Comparison of ENCODE assay signal across 8 cellular contexts in genomic region chr17:10197721-10198508, GRCh38. TPM values are rescaled to one million over a fixed set of nuclear protein-coding genes. Genes with fewer than 3 reads are reported as not detected.
DNase-seq lines count a peak whose midpoint lies in the region; ATAC-seq and TF ChIP-seq lines count a peak whose summit lies in the region.

No MANE protein-coding gene starts in this region.

- TF ChIP-seq CTCF in A673 (conservative IDR thresholded peaks at IDR 0.05; ENCODE audit: low read depth, low read length) (no peak), brain microvascular endothelial cell (IDR thresholded peaks at IDR 0.05; ENCODE audit: low read depth, low read length, missing control alignments) (no peak)

- BruUV-seq in A673 (replicated peaks; lab: Mats Ljungman, UMichigan) = no TSS peak

- H3K9me3 ChIP-seq in A673 (ENCODE audit: low read depth, low read length, poor library complexity, severe bottlenecking) = peaks cover 7% of the 10 kb centered on the region
- H3K9me3 ChIP-seq in GM23248 (ENCODE audit: low read depth) = no peaks in the 10 kb centered on the region
- H3K9me3 ChIP-seq in mononuclear cell (ENCODE audit: low read depth, low read length) = no peaks in the 10 kb centered on the region
- peaks cover 5% of the 10 kb centered on the region for H3K9me3 ChIP-seq in aorta (ENCODE audit: control insufficient read depth, low read length)

- H3K27ac ChIP-seq in A673 (ENCODE audit: low read depth, low read length, poor library complexity, severe bottlenecking) = no peak overlapping the region
- no peak overlapping the region for H3K27ac ChIP-seq in GM23248
- H3K27ac ChIP-seq in brain microvascular endothelial cell = no peak overlapping the region
- H3K27ac ChIP-seq in aorta (ENCODE audit: low read depth in 1 of 2, low read length in 2 of 2) = no peak overlapping the region

- intact Hi-C loops in A673 (cut with micrococcal nuclease; ENCODE audit: unreplicated experiment) (no loop called here), aorta (cut with DNase I) (no loop called here)

- POLR2A ChIA-PET in A673 (lab: Charles Lee; ENCODE audit: low non-redundant PET) = interaction anchor here (0.7 kb wide), 2 partner anchors 12 to 187 kb away, joined by 7 to 12 read pairs; no protein-coding TSS in a partner anchor

- 1% methylated on average over 64 to 77 of the region's 90 CpGs for WGBS in GM23248 (ENCODE audit: low coverage in 1 of 2, low lambda C conversion rate in 2 of 2, missing lambda C conversion rate in 2 of 2), 2 experiments
- WGBS in aorta, 2 donors = 2% methylated on average over 86 to 90 of the region's 90 CpGs

- H3K4me1 ChIP-seq in A673 (ENCODE audit: insufficient read depth, low read length, poor library complexity, severe bottlenecking) (peaks cover 5% of the 10 kb centered on the region), GM23248 (ENCODE audit: insufficient read depth) (peaks cover 1% of the 10 kb centered on the region; the same call in 1 of the 2 replicates), mononuclear cell (ENCODE audit: insufficient read depth, low read length) (peaks cover 27% of the 10 kb centered on the region), aorta (ENCODE audit: control insufficient read depth in 1 of 2, insufficient read depth in 2 of 2, low read length in 2 of 2) (no peaks in the 10 kb centered on the region)

- H3F3A ChIP-seq in GM23248 (ENCODE audit: insufficient read depth) = peaks cover 13% of the 10 kb centered on the region

- H2AFZ ChIP-seq in GM23248 = peak overlapping the region; percentile 88

- peak overlapping the region; percentile 70 for H3K9ac ChIP-seq in GM23248

- no peaks in the 10 kb centered on the region for H3K9me2 ChIP-seq in GM23248 (ENCODE audit: insufficient read depth)

- peak overlapping the region; percentile 66 for H3K4me2 ChIP-seq in GM23248 (ENCODE audit: unreplicated experiment)

- H3K79me2 ChIP-seq in GM23248 (ENCODE audit: insufficient read depth) = peaks cover 21% of the 10 kb centered on the region

- DNase-seq in A673 (ENCODE audit: low spot score) = no peak
- DNase-seq in GM23248 = peak; percentile 54
- DNase-seq in brain microvascular endothelial cell = no peak
- DNase-seq in aorta = peak; percentile 60 to 77
- DNase-seq in HPDE6-E6E7 (ENCODE audit: extremely low spot score) = no peak
- no peak for DNase-seq in activated CD4-positive, CD25-positive, alpha-beta regulatory T cell (lab: John Stamatoyannopoulos, UW)
- DNase-seq in stimulated activated naive CD4-positive, alpha-beta T cell (lab: John Stamatoyannopoulos, UW) = no peak

- H3K4me3 ChIP-seq in A673 (ENCODE audit: low read depth, low read length, poor library complexity, severe bottlenecking) (peak overlapping the region; percentile 49), GM23248 (peak overlapping the region; percentile 79), brain microvascular endothelial cell (ENCODE audit: low read depth, low read length) (peak overlapping the region; percentile 50), mononuclear cell (ENCODE audit: low read length) (peak overlapping the region; percentile 59), aorta (ENCODE audit: low read length in 2 of 2) (peak overlapping the region in 1 of 2 donors; percentile 67)

- no peaks in the 10 kb centered on the region for H4K20me1 ChIP-seq in GM23248 (ENCODE audit: insufficient read depth)

- in situ Hi-C loops in GM23248 (cut with MboI) = no loop called here
- in situ Hi-C loops in brain microvascular endothelial cell (cut with HindIII; ENCODE audit: low pct_ligation_motif_present, low sequenced_read_pairs) = no loop called here

- H3K27me3 ChIP-seq in A673 (replicated peaks; ENCODE audit: insufficient read depth, low read depth, low read length, poor library complexity) (peaks cover 21% of the 10 kb centered on the region), GM23248 (replicated peaks; ENCODE audit: insufficient read depth) (no peaks in the 10 kb centered on the region; the same call in 1 of the 2 replicates), brain microvascular endothelial cell (replicated peaks) (peaks cover 11% of the 10 kb centered on the region), mononuclear cell (ENCODE audit: insufficient read depth, low read length) (peaks cover 14% of the 10 kb centered on the region), aorta (ENCODE audit: control insufficient read depth in 1 of 2, insufficient read depth in 2 of 2, low read length in 1 of 2) (no peaks in the 10 kb centered on the region)

- CTCF ChIA-PET in A673 (lab: Charles Lee) = interaction anchor here (0.6 kb wide), 1 partner anchor 1445 kb away, joined by 7 read pairs; no protein-coding TSS in a partner anchor

- ATAC-seq in aorta (ENCODE audit: low FRiP score) = no peak

- H3K36me3 ChIP-seq in A673 (ENCODE audit: insufficient read depth, low read length, poor library complexity, severe bottlenecking) (no peaks in the 10 kb centered on the region), GM23248 (ENCODE audit: low read depth) (no peaks in the 10 kb centered on the region), brain microvascular endothelial cell (replicated peaks) (no peaks in the 10 kb centered on the region), aorta (ENCODE audit: control insufficient read depth in 1 of 2, insufficient read depth in 2 of 2, low read length in 1 of 2) (no peaks in the 10 kb centered on the region)

RNA-seq across cellular contexts. Expression of gene GAS7, which starts 0.5 kb away (rescaled TPM):
- total RNA-seq in A673 (2021) (2.3 and 2.8 TPM in 2 replicates), mononuclear cell (38.4 TPM), aorta (100 to 1,000 TPM in 1 of 2 donors, 10 to 100 TPM in 1; 56.8 to 136 TPM)
- 13.4 and 15.0 TPM in 2 replicates for total RNA-seq in GM23248 (2014; rRNA removed; shearing (Covaris generic))
- polyA plus RNA-seq in GM23248 (2016; fragmentation: Nextera tagmentation; extraction: Ambion mirVana) (6.7 TPM in 2 replicates), aorta (1 to 10 TPM; 1.2 to 7.8 TPM)

Comparison
In these comparisons a context has a peak if more than half of its experiments do, and no peak if none do; other contexts are left out.
1. DNase-seq: peak in GM23248 (single experiment) and aorta (2 of 2); none in A673 (single experiment), brain microvascular endothelial cell (single experiment), HPDE6-E6E7 (single experiment), activated CD4-positive, CD25-positive, alpha-beta regulatory T cell (0 of 4) and stimulated activated naive CD4-positive, alpha-beta T cell (0 of 6).